ENCODE assay signal across 8 cellular contexts in the genomic region with DNA sequence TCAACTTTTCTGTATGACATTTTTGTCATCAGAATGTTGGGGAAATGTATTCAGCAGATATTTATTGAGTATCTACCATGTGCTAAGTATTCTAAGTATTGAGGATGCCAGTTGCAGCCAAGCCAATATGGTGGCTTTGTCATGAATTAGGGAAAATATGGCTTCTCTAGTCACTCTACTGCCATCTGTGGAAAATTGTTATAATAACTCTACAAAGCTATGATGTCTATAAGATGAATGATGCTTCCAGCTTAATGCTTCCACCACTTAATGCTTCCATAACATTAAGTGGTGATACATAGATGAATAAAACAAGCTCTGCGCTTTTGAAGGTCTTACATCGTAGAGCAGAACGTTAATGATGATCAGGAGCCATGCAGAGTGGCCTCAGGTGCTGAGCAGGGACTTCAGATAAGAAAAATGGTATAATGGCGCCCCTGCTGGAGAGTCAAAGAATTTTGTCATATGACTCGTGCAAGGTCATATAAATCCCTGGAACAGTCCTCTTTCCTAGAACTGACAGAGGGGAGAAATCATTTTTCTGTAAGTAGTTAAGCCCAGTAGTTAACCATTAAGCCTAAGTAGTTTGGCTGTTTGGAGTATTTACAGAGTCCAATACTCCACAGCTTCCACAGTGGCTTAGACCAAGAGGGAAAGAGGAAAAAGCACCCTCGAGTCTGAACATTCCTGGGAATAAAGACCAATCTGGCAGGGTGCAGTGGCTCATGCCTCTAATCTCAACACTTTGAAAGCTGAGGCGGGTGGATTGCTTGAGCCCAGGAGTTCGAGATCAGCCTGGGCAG.
DNase-seq lines count a peak whose midpoint lies in the region; ATAC-seq and TF ChIP-seq lines count a peak whose summit lies in the region.

No MANE protein-coding gene starts in this region.

- H3K27ac ChIP-seq in mucosa of rectum (ENCODE audit: low read depth in 2 of 2, low read length in 2 of 2): peak overlapping the region; percentile 61 to 65

- peaks cover 19 to 23% of the 10 kb centered on the region in 2 donors for H3K4me1 ChIP-seq in mucosa of rectum (ENCODE audit: control insufficient read depth in 2 of 2, insufficient read depth in 2 of 2, low read length in 2 of 2)

- TF ChIP-seq CTCF in cardiac fibroblast (IDR thresholded peaks at IDR 0.05; ENCODE audit: low read depth, low read length): peak; percentile 47

- H3K9me3 ChIP-seq in mucosa of rectum (ENCODE audit: control insufficient read depth in 2 of 2, low read length in 2 of 2): no peaks in the 10 kb centered on the region

- no peak for ATAC-seq in HG02571 (IDR thresholded peaks at IDR 0.05; ENCODE audit: unreplicated experiment)

- H3K27me3 ChIP-seq in mucosa of rectum (ENCODE audit: control insufficient read depth in 2 of 2, insufficient read depth in 2 of 2, low read length in 2 of 2): no peaks in the 10 kb centered on the region

- H3K36me3 ChIP-seq in mucosa of rectum (ENCODE audit: control insufficient read depth in 2 of 2, insufficient read depth in 2 of 2, low read length in 2 of 2): no peaks in the 10 kb centered on the region

- H3K4me3 ChIP-seq in cardiac fibroblast (replicated peaks in 1 of 2; ENCODE audit: low read depth in 2 of 2, low read length in 2 of 2) (no peak overlapping the region), mucosa of rectum (ENCODE audit: low read length in 2 of 2) (no peak overlapping the region)

- peak; percentile 60 for DNase-seq in activated gamma-delta T cell treated with Interleukin-2 at 50 U/mL for 16 hours
- DNase-seq in activated gamma-delta T cell (lab: John Stamatoyannopoulos, UW): no peak
- DNase-seq in NCI-H2081 (lab: John Stamatoyannopoulos, UW): peak; percentile 67 to 76
- DNase-seq in UCSD-AML1 (lab: John Stamatoyannopoulos, UW; ENCODE audit: unreplicated experiment): peak; percentile 13
- peak; percentile 62 to 81 for DNase-seq in cardiac fibroblast (ENCODE audit: low read depth in 2 of 2)
- DNase-seq in cerebellar nuclear complex (lab: John Stamatoyannopoulos, UW): no peak

- H3K9ac ChIP-seq in mucosa of rectum (ENCODE audit: low read depth in 1 of 2, low read length in 2 of 2): no peak overlapping the region

Comparison
In these comparisons a context has a peak if more than half of its experiments do, and no peak if none do; other contexts are left out.
1. DNase-seq: peak in activated gamma-delta T cell treated with Interleukin-2 at 50 U/mL for 16 hours (single experiment), NCI-H2081 (2 of 2), UCSD-AML1 (single experiment) and cardiac fibroblast (2 of 2); none in activated gamma-delta T cell (single experiment) and cerebellar nuclear complex (0 of 2).